Comparison of ENCODE assay signal across 12 cellular contexts in the genomic region with DNA sequence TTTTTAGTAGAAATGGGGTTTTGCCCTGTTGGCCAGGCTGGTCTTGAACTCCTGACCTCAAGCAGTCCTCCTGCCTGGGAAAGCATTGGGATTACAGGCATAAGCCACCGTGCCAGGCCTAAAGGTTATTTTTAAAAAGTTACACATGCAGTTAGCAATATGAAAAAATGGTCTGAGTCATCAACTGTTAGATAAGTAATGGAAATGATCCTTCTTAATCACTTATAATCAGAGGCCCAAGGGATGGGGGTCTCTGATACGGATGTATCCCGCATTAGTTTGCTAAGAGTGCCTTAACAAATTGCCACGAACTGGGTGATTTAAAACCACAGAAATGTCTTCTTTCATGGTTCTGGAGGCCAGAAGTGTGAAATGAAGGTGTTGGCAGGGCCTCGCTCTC.
"Had no signal": no experiment of that assay in that cellular context is flagged by ENCODE, and none has a peak within 500 bp of the region (broad histone marks: within the 10 kb centered on the region; RNA-seq: fewer than 3 reads in every experiment).

No MANE protein-coding gene starts in this region.

- H3K36me3 ChIP-seq: lower lobe of right lung, pancreas, sigmoid colon, thoracic aorta had no signal

- H3K4me3 ChIP-seq: lower lobe of right lung, pancreas, sigmoid colon, thoracic aorta had no signal

- H3K9me3 ChIP-seq: lower lobe of right lung, pancreas, sigmoid colon, thoracic aorta had no signal

- H3K4me1 ChIP-seq: lower lobe of right lung, pancreas, sigmoid colon had no signal

- DNase-seq: activated CD4-positive, alpha-beta T cell treated with anti-CD3 and anti-CD28 coated beads, Interleukin-2, amount 10 ng/mL, durations not matched to agents 7 days and 5 days; activated CD8-positive, alpha-beta memory T cell treated with anti-CD3 and anti-CD28 coated beads, Interleukin-2, amount 50 U/mL, for 48 hours; activated naive CD8-positive, alpha-beta T cell treated with anti-CD3 and anti-CD28 coated beads for 36 hours; cerebellar nuclear complex; glutamatergic neuron; lower lobe of right lung; midbrain; pancreas; sigmoid colon; T-helper 2 cell had no signal

- H3K27me3 ChIP-seq: pancreas, sigmoid colon had no signal

- ATAC-seq: lower lobe of right lung; pancreas; stimulated activated effector memory CD8-positive, alpha-beta T cell treated with anti-CD3 and anti-CD28 coated beads, Interleukin-12 subunit alpha, Interleukin-12 subunit beta, amount 100 ng/mL, for 72 hours had no signal

- H3K27ac ChIP-seq: lower lobe of right lung, pancreas, sigmoid colon, thoracic aorta had no signal
